ENCODE assay signal across 8 cellular contexts in genomic region chr2:173963817-173964564, GRCh38.
A peak's percentile ranks its signal among the peaks of the same experiment; 100 is the strongest.
DNase-seq lines count a peak whose midpoint lies in the region; TF ChIP-seq lines count a peak whose summit lies in the region.

No MANE protein-coding gene starts in this region.

- peaks cover 16% of the 10 kb centered on the region for H3K4me1 ChIP-seq in neuron (ENCODE audit: insufficient read depth, low read length)

- H3K9me3 ChIP-seq in neuron (ENCODE audit: low read length) = peaks cover 5% of the 10 kb centered on the region

- DNase-seq in EH (ENCODE audit: low read depth) (peak; percentile 89), GOT3 (lab: John Stamatoyannopoulos, UW) (peak; percentile 82), LoVo (ENCODE audit: low spot score) (peak; percentile 86), SHP77 treated with DMSO at 0.1 percent for 48 hours (lab: John Stamatoyannopoulos, UW) (peak; percentile 27), activated gamma-delta T cell treated with Interleukin-2 at 50 U/mL for 16 hours (peak; percentile 92), foreskin fibroblast (peak; percentile 84 to 94), stromal cell of bone marrow (ENCODE audit: low read depth) (peak; percentile 74)

- H3K27me3 ChIP-seq in neuron (ENCODE audit: insufficient read depth, low read length) = no peaks in the 10 kb centered on the region

- no peak for TF ChIP-seq CTCF in foreskin fibroblast (IDR thresholded peaks at IDR 0.05; ENCODE audit: low read depth, low read length)

- H3K36me3 ChIP-seq in neuron (ENCODE audit: insufficient read depth, low read length) = peaks cover 4% of the 10 kb centered on the region

- no peak overlapping the region for H2AFZ ChIP-seq in neuron (ENCODE audit: low read depth, low read length)

- H3K4me3 ChIP-seq in foreskin fibroblast (ENCODE audit: low read depth in 1 of 2, low read length in 2 of 2) = peak overlapping the region; percentile 54 to 88
- peak overlapping the region; percentile 77 for H3K4me3 ChIP-seq in neuron (ENCODE audit: low read length)

Comparison
In these comparisons a context has a peak if more than half of its experiments do, and no peak if none do; other contexts are left out.
1. Peak in every context shown above with its lines: DNase-seq and H3K4me3 ChIP-seq.
2. DNase-seq: peak in every context shown above with its lines; median percentile 92 in activated gamma-delta T cell treated with Interleukin-2 at 50 U/mL for 16 hours; 89 in EH; 89 in foreskin fibroblast; 86 in LoVo; 82 in GOT3; 74 in stromal cell of bone marrow; 27 in SHP77 treated with DMSO at 0.1 percent for 48 hours.